ENCODE assay signal across 8 cellular contexts in genomic region chr4:41361831-41362646, GRCh38.
DNase-seq lines count a peak whose midpoint lies in the region; ATAC-seq and TF ChIP-seq lines count a peak whose summit lies in the region.

No MANE protein-coding gene starts in this region.

- intact Hi-C loops in activated CD4-positive, alpha-beta T cell treated with anti-CD3 and anti-CD28 coated beads for 36 hours (cut with DNase I, micrococcal nuclease): no loop called here

- peaks cover 12% of the 10 kb centered on the region; the same call in 1 of the 2 replicates for H3K27me3 ChIP-seq in BLaER1
- no peaks in the 10 kb centered on the region for H3K27me3 ChIP-seq in MG63
- peaks cover 8% of the 10 kb centered on the region for H3K27me3 ChIP-seq in fibroblast of lung (ENCODE audit: control insufficient read depth, insufficient read depth, low read length)
- no peaks in the 10 kb centered on the region for H3K27me3 ChIP-seq in MM.1S (replicated peaks; ENCODE audit: insufficient read depth, low read length)

- H3F3A ChIP-seq in MM.1S (ENCODE audit: insufficient read depth, low read length): no peaks in the 10 kb centered on the region

- H3K4me1 ChIP-seq in BLaER1 (peaks cover 17% of the 10 kb centered on the region), fibroblast of lung (ENCODE audit: control insufficient read depth, extremely low read depth, insufficient read depth, low read length) (peaks cover 2% of the 10 kb centered on the region), MM.1S (ENCODE audit: low read length) (no peaks in the 10 kb centered on the region)

- peak overlapping the region; percentile 69 for H3K4me3 Mint-ChIP-seq in osteocyte (ENCODE audit: unreplicated experiment)
- no peak overlapping the region for H3K4me3 Mint-ChIP-seq in activated CD4-positive, alpha-beta T cell treated with anti-CD3 and anti-CD28 coated beads for 36 hours

- TF ChIP-seq CTCF in fibroblast of lung (conservative IDR thresholded peaks at IDR 0.05 in 1 of 2, IDR thresholded peaks at IDR 0.05 in 1 of 2; ENCODE audit: low read depth in 1 of 2, low read length in 2 of 2): no peak
- no peak for TF ChIP-seq CTCF in osteocyte (IDR thresholded peaks at IDR 0.05)
- no peak for TF ChIP-seq CTCF in MM.1S (IDR thresholded peaks at IDR 0.05; ENCODE audit: low read length)

- POLR2A ChIA-PET in activated CD4-positive, alpha-beta T cell treated with anti-CD3 and anti-CD28 coated beads for 36 hours (lab: Charles Lee): no interaction called here

- peaks cover 5% of the 10 kb centered on the region for H3K4me1 Mint-ChIP-seq in osteocyte (ENCODE audit: unreplicated experiment)
- H3K4me1 Mint-ChIP-seq in activated CD4-positive, alpha-beta T cell treated with anti-CD3 and anti-CD28 coated beads for 36 hours: no peaks in the 10 kb centered on the region

- 0 out of 2 replicates have a peak overlapping the region, but pooled peaks have one; percentile 75 for H3K9ac ChIP-seq in BLaER1
- no peak overlapping the region for H3K9ac ChIP-seq in fibroblast of lung (ENCODE audit: insufficient read depth, low read length)
- H3K9ac ChIP-seq in MM.1S (ENCODE audit: low read length): no peak overlapping the region

- H4K20me1 ChIP-seq in BLaER1: no peaks in the 10 kb centered on the region
- no peaks in the 10 kb centered on the region for H4K20me1 ChIP-seq in fibroblast of lung (ENCODE audit: control insufficient read depth, extremely low read depth, insufficient read depth, low read length)
- H4K20me1 ChIP-seq in MM.1S (ENCODE audit: insufficient read depth, low read length): no peaks in the 10 kb centered on the region

- H2AFZ ChIP-seq in fibroblast of lung (ENCODE audit: low read length): no peak overlapping the region
- H2AFZ ChIP-seq in MM.1S (ENCODE audit: low read length): no peak overlapping the region

- no peaks in the 10 kb centered on the region for H3K36me3 Mint-ChIP-seq in osteocyte (ENCODE audit: unreplicated experiment)
- no peaks in the 10 kb centered on the region for H3K36me3 Mint-ChIP-seq in activated CD4-positive, alpha-beta T cell treated with anti-CD3 and anti-CD28 coated beads for 36 hours (ENCODE audit: low read depth)

- no peaks in the 10 kb centered on the region for H3K9me3 Mint-ChIP-seq in osteocyte (ENCODE audit: unreplicated experiment)
- H3K9me3 Mint-ChIP-seq in activated CD4-positive, alpha-beta T cell treated with anti-CD3 and anti-CD28 coated beads for 36 hours (ENCODE audit: low read depth): no peaks in the 10 kb centered on the region

- no peaks in the 10 kb centered on the region for H3K79me2 ChIP-seq in fibroblast of lung (ENCODE audit: control insufficient read depth, insufficient read depth, low read length)
- no peaks in the 10 kb centered on the region for H3K79me2 ChIP-seq in MM.1S (ENCODE audit: low read length)

- no peak for ATAC-seq in HG03571 (IDR thresholded peaks at IDR 0.05; ENCODE audit: unreplicated experiment)
- ATAC-seq in activated CD4-positive, alpha-beta T cell treated with anti-CD3 and anti-CD28 coated beads for 36 hours: no peak

- CTCF ChIA-PET in activated CD4-positive, alpha-beta T cell treated with anti-CD3 and anti-CD28 coated beads for 36 hours (lab: Charles Lee): interaction anchor here (0.6 to 1.5 kb wide), 2 partner anchors 11 to 628 kb away, joined by 3 read pairs; no protein-coding TSS in a partner anchor

- H3K4me2 ChIP-seq in BLaER1 (peak overlapping the region; percentile 99), fibroblast of lung (ENCODE audit: extremely low read depth, insufficient read depth, low read length) (peak overlapping the region; percentile 78), MM.1S (ENCODE audit: low read depth, low read length) (no peak overlapping the region)

- no peaks in the 10 kb centered on the region for H3K9me3 ChIP-seq in BLaER1
- no peaks in the 10 kb centered on the region for H3K9me3 ChIP-seq in MG63
- H3K9me3 ChIP-seq in fibroblast of lung (ENCODE audit: control insufficient read depth, insufficient read depth, low read depth, low read length): no peaks in the 10 kb centered on the region
- H3K9me3 ChIP-seq in MM.1S (replicated peaks; ENCODE audit: insufficient read depth, low read length): no peaks in the 10 kb centered on the region

- H3K4me3 ChIP-seq in BLaER1 (peak overlapping the region; percentile 87), MG63 (peak overlapping the region; percentile 67), fibroblast of lung (replicated peaks in 1 of 4; ENCODE audit: control extremely low read depth in 1 of 4, insufficient read depth in 1 of 4, low read depth in 3 of 4, low read length in 4 of 4) (peak overlapping the region in 2 of 4 experiments; percentile 39 to 65), MM.1S (ENCODE audit: low read length) (no peak overlapping the region)

- no peak overlapping the region for H3K27ac Mint-ChIP-seq in osteocyte (ENCODE audit: unreplicated experiment)
- H3K27ac Mint-ChIP-seq in activated CD4-positive, alpha-beta T cell treated with anti-CD3 and anti-CD28 coated beads for 36 hours: no peak overlapping the region

- peaks cover 64% of the 10 kb centered on the region for H3K27me3 Mint-ChIP-seq in osteocyte (ENCODE audit: unreplicated experiment)
- H3K27me3 Mint-ChIP-seq in activated CD4-positive, alpha-beta T cell treated with anti-CD3 and anti-CD28 coated beads for 36 hours: peaks cover 37% of the 10 kb centered on the region

- no peaks in the 10 kb centered on the region for H3K9me2 ChIP-seq in MM.1S (replicated peaks; ENCODE audit: insufficient read depth, low read length)

- H3K36me3 ChIP-seq in BLaER1: no peaks in the 10 kb centered on the region
- peaks cover 18% of the 10 kb centered on the region for H3K36me3 ChIP-seq in MG63
- H3K36me3 ChIP-seq in fibroblast of lung (ENCODE audit: control insufficient read depth, insufficient read depth, low read length): no peaks in the 10 kb centered on the region
- no peaks in the 10 kb centered on the region for H3K36me3 ChIP-seq in MM.1S (replicated peaks; ENCODE audit: insufficient read depth, low read length)

- H3K27ac ChIP-seq in BLaER1 (no peak overlapping the region), fibroblast of lung (ENCODE audit: insufficient read depth, low read length) (no peak overlapping the region), MM.1S (ENCODE audit: low read length) (no peak overlapping the region)

- DNase-seq in MG63 (no peak), fibroblast of lung (ENCODE audit: low read depth in 2 of 2) (no peak), osteocyte (ENCODE audit: extremely low spot score, unreplicated experiment) (no peak), SIG-M5 treated with dmso at 0.1 percent for 504 hours (lab: John Stamatoyannopoulos, UW; ENCODE audit: unreplicated experiment) (no peak), MM.1S (no peak)
- no peak for DNase-seq in activated CD4-positive, alpha-beta T cell treated with anti-CD3 and anti-CD28 coated beads for 36 hours
